ENCODE assay signal across 8 cellular contexts in genomic region chr9:122827759-122828090, GRCh38.
DNase-seq lines count a peak whose midpoint lies in the region; ATAC-seq and TF ChIP-seq lines count a peak whose summit lies in the region.

No MANE protein-coding gene starts in this region.

- TF ChIP-seq CTCF in nephron (IDR thresholded peaks at IDR 0.05; ENCODE audit: unreplicated experiment in 3 of 3): no peak

- H3K27me3 Mint-ChIP-seq in nephron (ENCODE audit: low read depth): no peaks in the 10 kb centered on the region

- no peaks in the 10 kb centered on the region for H3K9me3 Mint-ChIP-seq in nephron

- peak overlapping the region; percentile 98 to 100 (median 99) for H3K4me3 Mint-ChIP-seq in nephron

- no peak for TF ChIP-seq POLR2A in erythroblast (IDR thresholded peaks at IDR 0.05; ENCODE audit: low read length)

- H3K36me3 Mint-ChIP-seq in nephron (ENCODE audit: low read depth): peaks cover 17% of the 10 kb centered on the region

- peak overlapping the region; percentile 93 to 97 (median 95) for H3K27ac Mint-ChIP-seq in nephron

- ATAC-seq in HG02870 (IDR thresholded peaks at IDR 0.05; ENCODE audit: unreplicated experiment): peak; percentile 22
- no peak for ATAC-seq in GM18519 (IDR thresholded peaks at IDR 0.05; ENCODE audit: low FRiP score, unreplicated experiment)

- DNase-seq in NCI-H345 (lab: John Stamatoyannopoulos, UW) (peak; percentile 53), NCI-H345 treated with DMSO at 0.1 percent for 48 hours (lab: John Stamatoyannopoulos, UW; ENCODE audit: unreplicated experiment) (no peak), RPMI8226 (peak; percentile 26), erythroblast (lab: John Stamatoyannopoulos, UW) (peak; percentile 60 to 75), GF-D8 (lab: John Stamatoyannopoulos, UW) (no peak)

- peaks cover 20% of the 10 kb centered on the region for H3K4me1 Mint-ChIP-seq in nephron

Comparison
In these comparisons a context has a peak if more than half of its experiments do, and no peak if none do; other contexts are left out.
1. DNase-seq: peak in NCI-H345 (single experiment), RPMI8226 (single experiment) and erythroblast (2 of 2); none in NCI-H345 treated with DMSO at 0.1 percent for 48 hours (single experiment) and GF-D8 (single experiment).